8 cellular contexts compared by ENCODE assay signal in the genomic region with DNA sequence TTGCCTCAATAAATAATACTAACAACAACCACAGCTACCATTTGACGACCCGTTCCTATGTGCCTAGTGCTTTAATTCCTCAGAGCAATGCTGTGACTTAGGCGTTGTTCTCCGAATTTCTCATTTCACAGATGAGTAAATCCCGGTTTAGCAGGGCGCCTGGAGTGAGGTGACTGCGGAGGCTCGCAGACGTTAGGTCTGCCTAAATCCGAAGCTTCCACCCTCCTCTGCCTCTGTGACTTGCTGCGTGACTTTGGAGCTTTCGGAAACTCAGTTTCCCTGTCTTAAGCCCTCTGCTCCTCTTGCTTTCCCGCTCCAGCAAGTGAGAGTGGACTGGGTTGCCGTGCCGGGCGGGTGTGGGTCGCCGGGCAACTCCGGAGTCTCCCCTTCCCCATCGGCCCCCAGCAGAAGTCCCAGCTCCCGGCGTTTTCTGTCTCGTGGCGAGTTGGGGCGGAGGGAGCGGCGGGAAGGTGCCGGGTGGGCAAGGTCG. TPM values are rescaled to one million over a fixed set of nuclear protein-coding genes. Genes with fewer than 3 reads are reported as not detected.
A peak's percentile ranks its signal among the peaks of the same experiment; 100 is the strongest.
DNase-seq lines count a peak whose midpoint lies in the region; ATAC-seq and TF ChIP-seq lines count a peak whose summit lies in the region.

No MANE protein-coding gene starts in this region.

- H3K4me1 ChIP-seq in tibial artery, result peaks cover 0 to 86% (median 65%) of the 10 kb centered on the region in 4 donors

- no peaks in the 10 kb centered on the region for H3K9me3 ChIP-seq in tibial artery

- peak overlapping the region; percentile 57 for H3K4me3 Mint-ChIP-seq in activated CD8-positive, alpha-beta memory T cell treated with anti-CD3 and anti-CD28 coated beads, Interleukin-2, amount 10 ng/mL, durations not matched to agents 7 days and 5 days
- peak overlapping the region; percentile 85 for H3K4me3 Mint-ChIP-seq in mesothelial cell of epicardium

- H3K27ac ChIP-seq in caudate nucleus (ENCODE audit: low read depth, low read length) (peak overlapping the region; percentile 69), tibial artery (peak overlapping the region; percentile 96 to 97)

- H3K36me3 Mint-ChIP-seq in activated CD8-positive, alpha-beta memory T cell treated with anti-CD3 and anti-CD28 coated beads, Interleukin-2, amount 10 ng/mL, durations not matched to agents 7 days and 5 days, result no peaks in the 10 kb centered on the region
- H3K36me3 Mint-ChIP-seq in mesothelial cell of epicardium, result peaks cover 3% of the 10 kb centered on the region

- intact Hi-C loops in tibial artery (cut with DNase I; ENCODE audit: low total_unique reads), result no loop called here

- CTCF ChIA-PET in activated CD8-positive, alpha-beta memory T cell treated with anti-CD3 and anti-CD28 coated beads, Interleukin-2, amount 10 ng/mL, durations not matched to agents 7 days and 5 days (lab: Charles Lee), result interaction anchor here (0.8 to 10.9 kb wide), 11 partner anchors 8 to 326 kb away, joined by 3 to 130 read pairs (median 3); no protein-coding TSS in a partner anchor

- TF ChIP-seq CTCF in mesothelial cell of epicardium (IDR thresholded peaks at IDR 0.05; ENCODE audit: unreplicated experiment) (no peak), tibial artery (IDR thresholded peaks at IDR 0.05) (no peak)

- H3K4me3 ChIP-seq in tibial artery, result peak overlapping the region; percentile 92 to 96

- no peak for DNase-seq in activated CD8-positive, alpha-beta memory T cell treated with anti-CD3 and anti-CD28 coated beads, Interleukin-2, amount 10 ng/mL, durations not matched to agents 7 days and 5 days
- DNase-seq in activated CD8-positive, alpha-beta memory T cell treated with anti-CD3 and anti-CD28 coated beads, Interleukin-2, amount 50 U/mL, for 4 hours, result no peak
- DNase-seq in caudate nucleus (lab: John Stamatoyannopoulos, UW) (peak in 12 of 61 donors; percentile 9 to 79 (median 41)), mesothelial cell of epicardium (ENCODE audit: low spot score in 2 of 2, unreplicated experiment in 2 of 2) (no peak), tibial artery (no peak), LoVo (ENCODE audit: low spot score) (no peak)
- DNase-seq in stimulated activated CD4-positive, alpha-beta T cell treated with anti-CD3 and anti-CD28 coated beads, Interleukin-4, amount 100 ng/mL, for 4 hours, result no peak

- peaks cover 0 to 5% (median 3%) of the 10 kb centered on the region in 3 donors for H3K36me3 ChIP-seq in tibial artery

- H3K27me3 ChIP-seq in tibial artery, result no peaks in the 10 kb centered on the region

- peaks cover 13% of the 10 kb centered on the region for H3K4me1 Mint-ChIP-seq in activated CD8-positive, alpha-beta memory T cell treated with anti-CD3 and anti-CD28 coated beads, Interleukin-2, amount 10 ng/mL, durations not matched to agents 7 days and 5 days
- H3K4me1 Mint-ChIP-seq in mesothelial cell of epicardium, result peaks cover 30% of the 10 kb centered on the region

- no peak for ATAC-seq in activated CD8-positive, alpha-beta memory T cell treated with anti-CD3 and anti-CD28 coated beads, Interleukin-2, amount 10 ng/mL, durations not matched to agents 7 days and 5 days
- no peak for ATAC-seq in HG03045 (IDR thresholded peaks at IDR 0.05; ENCODE audit: unreplicated experiment)

- H3K9me3 Mint-ChIP-seq in activated CD8-positive, alpha-beta memory T cell treated with anti-CD3 and anti-CD28 coated beads, Interleukin-2, amount 10 ng/mL, durations not matched to agents 7 days and 5 days (ENCODE audit: low read depth), result no peaks in the 10 kb centered on the region
- no peaks in the 10 kb centered on the region for H3K9me3 Mint-ChIP-seq in mesothelial cell of epicardium

- no peak overlapping the region for H3K27ac Mint-ChIP-seq in activated CD8-positive, alpha-beta memory T cell treated with anti-CD3 and anti-CD28 coated beads, Interleukin-2, amount 10 ng/mL, durations not matched to agents 7 days and 5 days
- no peak overlapping the region for H3K27ac Mint-ChIP-seq in mesothelial cell of epicardium

- peaks cover 72% of the 10 kb centered on the region for H3K27me3 Mint-ChIP-seq in activated CD8-positive, alpha-beta memory T cell treated with anti-CD3 and anti-CD28 coated beads, Interleukin-2, amount 10 ng/mL, durations not matched to agents 7 days and 5 days
- peaks cover 27% of the 10 kb centered on the region for H3K27me3 Mint-ChIP-seq in mesothelial cell of epicardium (ENCODE audit: low read depth)

RNA-seq across cellular contexts. Expression of a gene that starts 0.7 kb away (rescaled TPM):
- under 1 TPM; 0.12 to 0.40 TPM for total RNA-seq in activated CD8-positive, alpha-beta memory T cell treated with anti-CD3 and anti-CD28 coated beads, Interleukin-2, amount 10 ng/mL, durations not matched to agents 7 days and 5 days
- total RNA-seq in mesothelial cell of epicardium, result 12.6 to 13.8 TPM (median 12.7 TPM) in 3 replicates

RNA-seq across cellular contexts. Expression of a gene that starts 58.9 kb away (rescaled TPM):
- 1,000 to 10,000 TPM in 1 of 2 experiments, 100 to 1,000 TPM in 1; 364 to 1,915 TPM for total RNA-seq in activated CD8-positive, alpha-beta memory T cell treated with anti-CD3 and anti-CD28 coated beads, Interleukin-2, amount 10 ng/mL, durations not matched to agents 7 days and 5 days
- 0.43 TPM in 1 of 3 replicates, not detected in the others for total RNA-seq in mesothelial cell of epicardium

Comparison
In these comparisons a context has a peak if more than half of its experiments do, and no peak if none do; other contexts are left out.
1. RNA of a gene that starts 58.9 kb away (total RNA-seq): 364 to 1,915 TPM in activated CD8-positive, alpha-beta memory T cell treated with anti-CD3 and anti-CD28 coated beads, Interleukin-2, amount 10 ng/mL, durations not matched to agents 7 days and 5 days; 0.43 TPM in mesothelial cell of epicardium; every median in the first group is over 100 times any median in the second.